Comparison of ENCODE assay signal across 10 cellular contexts in the genomic region with DNA sequence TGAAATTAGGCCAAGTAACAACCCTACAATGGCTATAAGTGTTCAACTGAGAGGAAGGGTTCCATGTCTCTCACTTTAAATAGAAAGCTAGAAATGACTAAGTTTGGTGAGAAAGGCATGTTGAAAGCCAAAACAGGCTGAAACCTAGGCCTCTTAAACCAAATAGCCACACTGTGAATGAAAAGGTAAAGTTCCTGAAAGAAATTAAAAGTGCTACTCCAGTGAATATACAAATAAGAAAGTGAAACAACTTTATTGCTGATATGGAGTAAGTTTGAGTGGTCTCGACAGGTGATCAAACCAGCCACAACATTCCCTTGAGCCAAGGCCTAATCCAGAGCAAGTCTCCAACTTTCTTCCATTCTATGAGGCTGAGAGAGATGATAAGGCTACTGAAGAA.
DNase-seq lines count a peak whose midpoint lies in the region; ATAC-seq and TF ChIP-seq lines count a peak whose summit lies in the region.
"Had no signal": no experiment of that assay in that cellular context is flagged by ENCODE, and none has a peak within 500 bp of the region (broad histone marks: within the 10 kb centered on the region; RNA-seq: fewer than 3 reads in every experiment).

No MANE protein-coding gene starts in this region.

- H3K4me3 ChIP-seq in foreskin fibroblast (ENCODE audit: low read depth in 1 of 2, low read length in 2 of 2): no peak overlapping the region
- H3K4me3 ChIP-seq in esophagus squamous epithelium: no peak overlapping the region
- H3K4me3 ChIP-seq: psoas muscle had no signal

- H3K27ac ChIP-seq in esophagus squamous epithelium: no peak overlapping the region
- H3K27ac ChIP-seq: psoas muscle had no signal

- H3K9me3 Mint-ChIP-seq in activated T-helper 2 cell treated with anti-CD3 and anti-CD28 coated beads, Interferon-gamma antibody, Interleukin-2, Interleukin-4, amounts not matched to agents 10 μg/mL and 5 μg/mL and 100 μg/mL, durations not matched to agents 14 hours and 24 hours and 36 hours: no peaks in the 10 kb centered on the region

- no peak overlapping the region for H3K4me3 Mint-ChIP-seq in activated T-helper 2 cell treated with anti-CD3 and anti-CD28 coated beads, Interferon-gamma antibody, Interleukin-2, Interleukin-4, amounts not matched to agents 10 μg/mL and 5 μg/mL and 100 μg/mL, durations not matched to agents 14 hours and 24 hours and 36 hours (ENCODE audit: low read depth)

- no peaks in the 10 kb centered on the region for H3K9me3 ChIP-seq in esophagus squamous epithelium
- H3K9me3 ChIP-seq: psoas muscle had no signal

- TF ChIP-seq CTCF in foreskin fibroblast (IDR thresholded peaks at IDR 0.05; ENCODE audit: low read depth, low read length) (no peak), esophagus squamous epithelium (IDR thresholded peaks at IDR 0.05) (no peak)

- H3K4me1 ChIP-seq in esophagus squamous epithelium: no peaks in the 10 kb centered on the region
- H3K4me1 ChIP-seq: psoas muscle had no signal

- intact Hi-C loops in activated T-helper 2 cell treated with anti-CD3 and anti-CD28 coated beads, Interferon-gamma antibody, Interleukin-2, Interleukin-4, amounts not matched to agents 10 μg/mL and 5 μg/mL and 100 μg/mL, durations not matched to agents 14 hours and 24 hours and 36 hours (cut with micrococcal nuclease): loop anchor here (1.0 to 5.0 kb wide), 6 partner anchors 8 to 318 kb away; no protein-coding TSS in a partner anchor
- intact Hi-C loops in esophagus squamous epithelium (cut with DNase I): no loop called here

- no peak for TF ChIP-seq POLR2A in GM18505 (IDR thresholded peaks at IDR 0.05; ENCODE audit: borderline replicate concordance, extremely low read depth, insufficient read depth, insufficient read length)
- TF ChIP-seq POLR2A in esophagus squamous epithelium (IDR thresholded peaks at IDR 0.05): no peak

- peak overlapping the region; percentile 72 for H3K27ac Mint-ChIP-seq in activated T-helper 2 cell treated with anti-CD3 and anti-CD28 coated beads, Interferon-gamma antibody, Interleukin-2, Interleukin-4, amounts not matched to agents 10 μg/mL and 5 μg/mL and 100 μg/mL, durations not matched to agents 14 hours and 24 hours and 36 hours

- H3K27me3 Mint-ChIP-seq in activated T-helper 2 cell treated with anti-CD3 and anti-CD28 coated beads, Interferon-gamma antibody, Interleukin-2, Interleukin-4, amounts not matched to agents 10 μg/mL and 5 μg/mL and 100 μg/mL, durations not matched to agents 14 hours and 24 hours and 36 hours (ENCODE audit: low read depth): no peaks in the 10 kb centered on the region

- WGBS in esophagus squamous epithelium, 2 donors: 67 to 75% methylated on average over 1 of the region's 1 CpG

- ATAC-seq in GM18505 (IDR thresholded peaks at IDR 0.05; ENCODE audit: unreplicated experiment) (peak; percentile 84), GM19463 (IDR thresholded peaks at IDR 0.05; ENCODE audit: unreplicated experiment) (peak; percentile 89), HG03045 (IDR thresholded peaks at IDR 0.05; ENCODE audit: unreplicated experiment) (peak; percentile 70)
- ATAC-seq: psoas muscle had no signal

- H3K36me3 Mint-ChIP-seq in activated T-helper 2 cell treated with anti-CD3 and anti-CD28 coated beads, Interferon-gamma antibody, Interleukin-2, Interleukin-4, amounts not matched to agents 10 μg/mL and 5 μg/mL and 100 μg/mL, durations not matched to agents 14 hours and 24 hours and 36 hours (ENCODE audit: low read depth): peaks cover 15% of the 10 kb centered on the region

- no peaks in the 10 kb centered on the region for H3K27me3 ChIP-seq in esophagus squamous epithelium

- no peak for DNase-seq in activated T-helper 2 cell treated with anti-CD3 and anti-CD28 coated beads, Interferon-gamma antibody, Interleukin-2, Interleukin-4, amounts not matched to agents 10 μg/mL and 5 μg/mL and 100 μg/mL, durations not matched to agents 14 hours and 24 hours and 36 hours (ENCODE audit: low spot score)
- no peak for DNase-seq in AG08395 (ENCODE audit: low spot score)
- DNase-seq in NCI-H1930 (lab: John Stamatoyannopoulos, UW): no peak
- DNase-seq in foreskin fibroblast: no peak
- no peak for DNase-seq in esophagus squamous epithelium (lab: John Stamatoyannopoulos, UW)
- DNase-seq: NCI-H1694 treated with DMSO at 0.1 percent for 48 hours, psoas muscle had no signal

- peaks cover 58% of the 10 kb centered on the region for H3K4me1 Mint-ChIP-seq in activated T-helper 2 cell treated with anti-CD3 and anti-CD28 coated beads, Interferon-gamma antibody, Interleukin-2, Interleukin-4, amounts not matched to agents 10 μg/mL and 5 μg/mL and 100 μg/mL, durations not matched to agents 14 hours and 24 hours and 36 hours (ENCODE audit: low read depth)

- H3K36me3 ChIP-seq in esophagus squamous epithelium: no peaks in the 10 kb centered on the region
